ENCODE assay signal across 10 cellular contexts in genomic region chr2:177243476-177243875, GRCh38. TPM values are rescaled to one million over a fixed set of nuclear protein-coding genes. Genes with fewer than 3 reads are reported as not detected.
DNase-seq lines count a peak whose midpoint lies in the region; ATAC-seq and TF ChIP-seq lines count a peak whose summit lies in the region.
"Had no signal": no experiment of that assay in that cellular context is flagged by ENCODE, and none has a peak within 500 bp of the region (broad histone marks: within the 10 kb centered on the region; RNA-seq: fewer than 3 reads in every experiment).

No MANE protein-coding gene starts in this region.

- peak overlapping the region; percentile 97 for H3K23ac ChIP-seq in IMR-90 (ENCODE audit: low read depth, low read length)

- peaks cover 31% of the 10 kb centered on the region for H3K9me1 ChIP-seq in IMR-90 (ENCODE audit: insufficient read depth, low read length)

- peak overlapping the region; percentile 81 for H2BK20ac ChIP-seq in IMR-90 (ENCODE audit: low read depth, low read length)

- peak overlapping the region; percentile 89 for H2BK120ac ChIP-seq in IMR-90 (ENCODE audit: low read depth, low read length)

- no peak overlapping the region for H2AK9ac ChIP-seq in IMR-90 (replicated peaks; ENCODE audit: low read depth, low read length, poor library complexity)

- peak overlapping the region; percentile 33 to 80; a peak in 2 of 4 replicates for H4K8ac ChIP-seq in IMR-90 (ENCODE audit: low read depth in 2 of 2, low read length in 2 of 2)

- dilution Hi-C loops in IMR-90 (cut with HindIII; ENCODE audit: low sequenced_read_pairs, unreplicated experiment) = no loop called here

- peaks cover 93% of the 10 kb centered on the region for H4K20me1 ChIP-seq in IMR-90 (ENCODE audit: insufficient read depth, low read length)

- H4K5ac ChIP-seq in IMR-90 (ENCODE audit: low read depth, low read length) = no peak overlapping the region; the same call in 1 of the 2 replicates

- H2AK5ac ChIP-seq in IMR-90 (ENCODE audit: low read depth, low read length) = peak overlapping the region; percentile 5; the same call in 1 of the 2 replicates

- CTCF ChIA-PET in IMR-90 (lab: Yijun Ruan, JAX) = interaction anchor here (1.3 kb wide), 1 partner anchor 80 kb away, joined by 3 read pairs; no protein-coding TSS in a partner anchor

- H3K14ac ChIP-seq in IMR-90 (replicated peaks; ENCODE audit: low read depth, low read length) = peak overlapping the region; percentile 98

- peak overlapping the region; percentile 99 for H3K18ac ChIP-seq in IMR-90 (ENCODE audit: low read depth, low read length)

- in situ Hi-C loops in IMR-90 (cut with MboI; ENCODE audit: low sequenced_read_pairs) = no loop called here

- H2AFZ ChIP-seq in ACC112 (ENCODE audit: low read length, unreplicated experiment) = no peak overlapping the region
- H2AFZ ChIP-seq in IMR-90 (replicated peaks; ENCODE audit: low read length, poor library complexity) = no peak overlapping the region

- peaks cover 93% of the 10 kb centered on the region for H3K79me2 ChIP-seq in ACC112 (ENCODE audit: control insufficient read depth, insufficient read depth, low read length, unreplicated experiment)

- peak overlapping the region; percentile 98 for H2BK5ac ChIP-seq in IMR-90 (ENCODE audit: low read depth, low read length, poor library complexity, severe bottlenecking)

- TF ChIP-seq RAD21 in IMR-90 (IDR thresholded peaks at IDR 0.05; ENCODE audit: low read length) = no peak

- H3K4me1 ChIP-seq in ACC112 (ENCODE audit: control insufficient read depth, insufficient read depth, low read length, unreplicated experiment) (peaks cover 69% of the 10 kb centered on the region), IMR-90 (ENCODE audit: control insufficient read depth, insufficient read depth, low read length) (peaks cover 38% of the 10 kb centered on the region), neutrophil (ENCODE audit: control insufficient read depth in 1 of 2, insufficient read depth in 1 of 2, low read depth in 1 of 2, low read length in 1 of 2) (peaks cover 49 to 53% of the 10 kb centered on the region in 2 experiments)

- H3K56ac ChIP-seq in IMR-90 (ENCODE audit: extremely low read depth, insufficient read depth, low read length) = 0 out of 2 replicates have a peak overlapping the region, but pooled peaks have one; percentile 94

- H3K36me3 ChIP-seq in ACC112 (ENCODE audit: insufficient read depth, low read length) = no peaks in the 10 kb centered on the region
- H3K36me3 ChIP-seq in IMR-90 (ENCODE audit: control insufficient read depth, insufficient read depth, low read length) = peaks cover 21% of the 10 kb centered on the region
- no peaks in the 10 kb centered on the region for H3K36me3 ChIP-seq in neutrophil

- H4K91ac ChIP-seq in IMR-90 (ENCODE audit: insufficient read depth, low read depth, low read length) = peak overlapping the region; percentile 88

- ATAC-seq in IMR-90 (ENCODE audit: low read depth) = no peak
- ATAC-seq in GM18505 (IDR thresholded peaks at IDR 0.05; ENCODE audit: unreplicated experiment) = no peak
- no peak for ATAC-seq in HG03175 (IDR thresholded peaks at IDR 0.05; ENCODE audit: unreplicated experiment)

- H3K79me1 ChIP-seq in IMR-90 (ENCODE audit: low read depth in 1 of 2, low read length in 2 of 2) = peaks cover 0 to 40% of the 10 kb centered on the region in 2 experiments; a peak in 2 of 4 replicates

- BruUV-seq in IMR-90 (replicated peaks; lab: Mats Ljungman, UMichigan) = no TSS peak

- no peaks in the 10 kb centered on the region for H3K27me3 ChIP-seq in ACC112 (ENCODE audit: insufficient read depth, low read length)
- H3K27me3 ChIP-seq in IMR-90 (ENCODE audit: control insufficient read depth, insufficient read depth, low read length) = no peaks in the 10 kb centered on the region
- no peaks in the 10 kb centered on the region for H3K27me3 ChIP-seq in neutrophil

- no peak overlapping the region; the same call in 1 of the 2 replicates for H3K9ac ChIP-seq in IMR-90 (ENCODE audit: low read depth, low read length)

- H3K4me3 ChIP-seq in ACC112 (ENCODE audit: low read depth, low read length) (peak overlapping the region; percentile 65; the same call in 1 of the 2 replicates), IMR-90 (ENCODE audit: insufficient read depth, low read depth, low read length) (no peak overlapping the region), coronary artery (no peak overlapping the region), neutrophil (ENCODE audit: low read depth in 1 of 2, low read length in 1 of 2) (no peak overlapping the region)

- TF ChIP-seq POLR2A in IMR-90 (IDR thresholded peaks at IDR 0.05; ENCODE audit: low read depth, low read length) = no peak
- TF ChIP-seq POLR2A in GM18505 (IDR thresholded peaks at IDR 0.05; ENCODE audit: borderline replicate concordance, extremely low read depth, insufficient read depth, insufficient read length) = no peak

- H3K4me2 ChIP-seq in IMR-90 (ENCODE audit: low read depth, low read length) = peak overlapping the region; percentile 24; the same call in 1 of the 2 replicates

- peak overlapping the region; percentile 90 for H3K4ac ChIP-seq in IMR-90 (ENCODE audit: low read depth, low read length)

- H3K9me3 ChIP-seq in IMR-90 (ENCODE audit: control insufficient read depth, insufficient read depth, low read length) = no peaks in the 10 kb centered on the region
- no peaks in the 10 kb centered on the region for H3K9me3 ChIP-seq in neutrophil

- POLR2A ChIA-PET in IMR-90 (lab: Charles Lee; ENCODE audit: unreplicated experiment) = interaction anchor here (0.6 kb wide), 2 partner anchors 21 to 70 kb away, joined by 3 read pairs; partner anchors contain the start of gene NFE2L2

- no peak for DNase-seq in IMR-90
- DNase-seq in coronary artery (ENCODE audit: low spot score) = no peak
- no peak for DNase-seq in cortex of kidney (lab: John Stamatoyannopoulos, UW)
- DNase-seq in NCI-H1930 (lab: John Stamatoyannopoulos, UW) = no peak
- DNase-seq: activated CD8-positive, alpha-beta memory T cell treated with anti-CD3 and anti-CD28 coated beads for 24 hours; NCI-H526 treated with DMSO at 0.1 percent for 48 hours had no signal

- H2BK15ac ChIP-seq in IMR-90 (ENCODE audit: low read depth, low read length) = peak overlapping the region; percentile 87; the same call in 2 of the 3 replicates

- H3K27ac ChIP-seq in ACC112 (ENCODE audit: low read depth, low read length) = peak overlapping the region; percentile 99
- H3K27ac ChIP-seq in IMR-90 (ENCODE audit: insufficient read depth, low read length) = peak overlapping the region; percentile 100
- H3K27ac ChIP-seq in coronary artery = peak overlapping the region; percentile 83 to 90
- peak overlapping the region; percentile 94 for H3K27ac ChIP-seq in neutrophil

- intact Hi-C loops in IMR-90 (cut with micrococcal nuclease) = loop anchor here (2.0 to 5.0 kb wide), 2 partner anchors 31 to 89 kb away; partner anchors contain the start of gene HNRNPA3

- TF ChIP-seq CTCF in IMR-90 (conservative IDR thresholded peaks at IDR 0.05; ENCODE audit: low read depth, low read length) = no peak
- TF ChIP-seq CTCF in coronary artery (IDR thresholded peaks at IDR 0.05) = no peak
- TF ChIP-seq CTCF in neutrophil (IDR thresholded peaks at IDR 0.05) = no peak

TF ChIP-seq in IMR-90, 13 proteins besides CTCF, POLR2A, EP300 and RAD21:
- TF ChIP-seq RCOR1 (IDR thresholded peaks at IDR 0.05; ENCODE audit: insufficient replicate concordance, low read length) = no peak
- no peak for TF ChIP-seq USF2 (IDR thresholded peaks at IDR 0.05; ENCODE audit: low read depth, low read length)
TF ChIP-seq in IMR-90: peak in this region for 0.

RNA-seq across cellular contexts. Expression of gene NFE2L2, which starts 21.1 kb away (rescaled TPM):
- total RNA-seq in IMR-90 (2012; rRNA removed) = 72.8 and 83.5 TPM in 2 replicates
- 64.7 and 72.7 TPM in 2 replicates for polyA plus RNA-seq in IMR-90 (2012; rRNA removed)
- 24.4 and 31.1 TPM in 2 replicates for polyA plus RNA-seq in IMR-90 (2012; cell fraction: cytosol; rRNA removed)
- polyA plus RNA-seq in IMR-90 (2012; cell fraction: nucleus; rRNA removed; ENCODE audit: low replicate concordance) = 12.9 and 91.4 TPM in 2 replicates

RNA-seq across cellular contexts. Expression of gene HNRNPA3, which starts 30.9 kb away (rescaled TPM):
- 18.6 and 35.6 TPM in 2 replicates for total RNA-seq in IMR-90 (2012; rRNA removed)
- polyA plus RNA-seq in IMR-90 (2012; rRNA removed) = 111 and 119 TPM in 2 replicates
- 20.4 and 31.8 TPM in 2 replicates for polyA plus RNA-seq in IMR-90 (2012; cell fraction: cytosol; rRNA removed)
- polyA plus RNA-seq in IMR-90 (2012; cell fraction: nucleus; rRNA removed; ENCODE audit: low replicate concordance) = 9.3 and 76.5 TPM in 2 replicates
